In genomic region chr10:110651044-110651958, GRCh38 we compare ENCODE assay signal across 1 cellular context.
TF ChIP-seq lines count a peak whose summit lies in the region.

No MANE protein-coding gene starts in this region.

TF ChIP-seq in K562, 482 proteins besides CTCF, POLR2A, EP300 and RAD21 (continued from another document):
- no peak for TF ChIP-seq CLOCK (CRISPR knock-in tag; IDR thresholded peaks at IDR 0.05; ENCODE audit: borderline replicate concordance)
- TF ChIP-seq CTBP1 (IDR thresholded peaks at IDR 0.05; ENCODE audit: borderline replicate concordance): no peak
- no peak for TF ChIP-seq HNRNPL (IDR thresholded peaks at IDR 0.05; ENCODE audit: low read depth, low read length)
- TF ChIP-seq, protein P1, sequence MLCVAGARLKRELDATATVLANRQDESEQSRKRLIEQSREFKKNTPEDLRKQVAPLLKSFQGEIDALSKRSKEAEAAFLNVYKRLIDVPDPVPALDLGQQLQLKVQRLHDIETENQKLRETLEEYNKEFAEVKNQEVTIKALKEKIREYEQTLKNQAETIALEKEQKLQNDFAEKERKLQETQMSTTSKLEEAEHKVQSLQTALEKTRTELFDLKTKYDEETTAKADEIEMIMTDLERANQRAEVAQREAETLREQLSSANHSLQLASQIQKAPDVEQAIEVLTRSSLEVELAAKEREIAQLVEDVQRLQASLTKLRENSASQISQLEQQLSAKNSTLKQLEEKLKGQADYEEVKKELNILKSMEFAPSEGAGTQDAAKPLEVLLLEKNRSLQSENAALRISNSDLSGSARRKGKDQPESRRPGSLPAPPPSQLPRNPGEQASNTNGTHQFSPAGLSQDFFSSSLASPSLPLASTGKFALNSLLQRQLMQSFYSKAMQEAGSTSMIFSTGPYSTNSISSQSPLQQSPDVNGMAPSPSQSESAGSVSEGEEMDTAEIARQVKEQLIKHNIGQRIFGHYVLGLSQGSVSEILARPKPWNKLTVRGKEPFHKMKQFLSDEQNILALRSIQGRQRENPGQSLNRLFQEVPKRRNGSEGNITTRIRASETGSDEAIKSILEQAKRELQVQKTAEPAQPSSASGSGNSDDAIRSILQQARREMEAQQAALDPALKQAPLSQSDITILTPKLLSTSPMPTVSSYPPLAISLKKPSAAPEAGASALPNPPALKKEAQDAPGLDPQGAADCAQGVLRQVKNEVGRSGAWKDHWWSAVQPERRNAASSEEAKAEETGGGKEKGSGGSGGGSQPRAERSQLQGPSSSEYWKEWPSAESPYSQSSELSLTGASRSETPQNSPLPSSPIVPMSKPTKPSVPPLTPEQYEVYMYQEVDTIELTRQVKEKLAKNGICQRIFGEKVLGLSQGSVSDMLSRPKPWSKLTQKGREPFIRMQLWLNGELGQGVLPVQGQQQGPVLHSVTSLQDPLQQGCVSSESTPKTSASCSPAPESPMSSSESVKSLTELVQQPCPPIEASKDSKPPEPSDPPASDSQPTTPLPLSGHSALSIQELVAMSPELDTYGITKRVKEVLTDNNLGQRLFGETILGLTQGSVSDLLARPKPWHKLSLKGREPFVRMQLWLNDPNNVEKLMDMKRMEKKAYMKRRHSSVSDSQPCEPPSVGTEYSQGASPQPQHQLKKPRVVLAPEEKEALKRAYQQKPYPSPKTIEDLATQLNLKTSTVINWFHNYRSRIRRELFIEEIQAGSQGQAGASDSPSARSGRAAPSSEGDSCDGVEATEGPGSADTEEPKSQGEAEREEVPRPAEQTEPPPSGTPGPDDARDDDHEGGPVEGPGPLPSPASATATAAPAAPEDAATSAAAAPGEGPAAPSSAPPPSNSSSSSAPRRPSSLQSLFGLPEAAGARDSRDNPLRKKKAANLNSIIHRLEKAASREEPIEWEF (CRISPR knock-in tag; IDR thresholded peaks at IDR 0.05): no peak
- no peak for TF ChIP-seq ATF4 (CRISPR knock-in tag; IDR thresholded peaks at IDR 0.05)
- TF ChIP-seq, protein P2, sequence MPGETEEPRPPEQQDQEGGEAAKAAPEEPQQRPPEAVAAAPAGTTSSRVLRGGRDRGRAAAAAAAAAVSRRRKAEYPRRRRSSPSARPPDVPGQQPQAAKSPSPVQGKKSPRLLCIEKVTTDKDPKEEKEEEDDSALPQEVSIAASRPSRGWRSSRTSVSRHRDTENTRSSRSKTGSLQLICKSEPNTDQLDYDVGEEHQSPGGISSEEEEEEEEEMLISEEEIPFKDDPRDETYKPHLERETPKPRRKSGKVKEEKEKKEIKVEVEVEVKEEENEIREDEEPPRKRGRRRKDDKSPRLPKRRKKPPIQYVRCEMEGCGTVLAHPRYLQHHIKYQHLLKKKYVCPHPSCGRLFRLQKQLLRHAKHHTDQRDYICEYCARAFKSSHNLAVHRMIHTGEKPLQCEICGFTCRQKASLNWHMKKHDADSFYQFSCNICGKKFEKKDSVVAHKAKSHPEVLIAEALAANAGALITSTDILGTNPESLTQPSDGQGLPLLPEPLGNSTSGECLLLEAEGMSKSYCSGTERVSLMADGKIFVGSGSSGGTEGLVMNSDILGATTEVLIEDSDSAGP (CRISPR knock-in tag; IDR thresholded peaks at IDR 0.05): no peak
- TF ChIP-seq ZSCAN32 (CRISPR knock-in tag; IDR thresholded peaks at IDR 0.05): no peak
